ENCODE assay signal across 1 cellular context in genomic region chr5:157729858-157730257, GRCh38.
TF ChIP-seq lines count a peak whose summit lies in the region.

No MANE protein-coding gene starts in this region.

TF ChIP-seq in GM12878, 131 proteins besides CTCF, POLR2A, EP300 and RAD21 (continued from another document and continues in another):
- TF ChIP-seq E4F1 (IDR thresholded peaks at IDR 0.05; ENCODE audit: borderline replicate concordance, partially characterized antibody) (no peak), CHD2 (IDR thresholded peaks at IDR 0.05; ENCODE audit: borderline replicate concordance, low read depth, low read length) (0 out of 2 replicates have a peak, but pooled peaks have one; percentile 29), TARDBP (IDR thresholded peaks at IDR 0.05; ENCODE audit: borderline replicate concordance) (no peak), WRNIP1 (IDR thresholded peaks at IDR 0.05; ENCODE audit: borderline replicate concordance, low read depth, low read length) (no peak), MYB (IDR thresholded peaks at IDR 0.05; ENCODE audit: borderline replicate concordance, low read depth, low read length) (no peak), CEBPZ (IDR thresholded peaks at IDR 0.05; ENCODE audit: low read depth, low read length) (no peak), PAX8 (IDR thresholded peaks at IDR 0.05) (no peak), JUND (IDR thresholded peaks at IDR 0.05; ENCODE audit: low read depth, low read length) (no peak), NR2F1 (conservative IDR thresholded peaks at IDR 0.05) (peak; percentile 99), RUNX3 (IDR thresholded peaks at IDR 0.05; ENCODE audit: low read length) (peak; percentile 82), FOXM1 (IDR thresholded peaks at IDR 0.05; ENCODE audit: low read depth, low read length) (peak; percentile 84; the same call in 1 of the 2 replicates), PBX3 (IDR thresholded peaks at IDR 0.05; ENCODE audit: insufficient replicate concordance, low read depth, low read length) (peak; percentile 69), NFIC (IDR thresholded peaks at IDR 0.05; ENCODE audit: low read depth, low read length) (peak; percentile 87), RELB (IDR thresholded peaks at IDR 0.05; ENCODE audit: low read depth) (peak; percentile 93), ZNF592 (IDR thresholded peaks at IDR 0.05) (no peak), RBBP5 (conservative IDR thresholded peaks at IDR 0.05) (no peak), MXI1 (IDR thresholded peaks at IDR 0.05; ENCODE audit: low read depth, low read length) (peak; percentile 71; the same call in 1 of the 2 replicates), SMARCA5 (IDR thresholded peaks at IDR 0.05) (0 out of 2 replicates have a peak, but pooled peaks have one; percentile 21), ZNF384 (IDR thresholded peaks at IDR 0.05; ENCODE audit: borderline replicate concordance, low read depth, low read length) (peak; percentile 81; the same call in 1 of the 2 replicates), PKNOX1 (IDR thresholded peaks at IDR 0.05) (peak; percentile 81), KAT2A (conservative IDR thresholded peaks at IDR 0.05; ENCODE audit: control insufficient read depth, low read depth, low read length) (no peak), SIX5 (IDR thresholded peaks at IDR 0.05; ENCODE audit: low read depth, low read length, severe bottlenecking) (no peak), TCF3 (IDR thresholded peaks at IDR 0.05; ENCODE audit: borderline replicate concordance, insufficient read depth, low read depth, low read length) (no peak), NFYA (IDR thresholded peaks at IDR 0.05; ENCODE audit: borderline replicate concordance, low read depth, low read length) (no peak), SIN3A (IDR thresholded peaks at IDR 0.05; ENCODE audit: low read depth, low read length) (no peak), HSF1 (IDR thresholded peaks at IDR 0.05; ENCODE audit: low read depth, low read length) (no peak), ETV6 (conservative IDR thresholded peaks at IDR 0.05 in 1 of 2, IDR thresholded peaks at IDR 0.05 in 1 of 2; ENCODE audit: borderline replicate concordance in 1 of 2, low read depth in 1 of 2) (no peak), ZBTB33 (IDR thresholded peaks at IDR 0.05) (no peak), SREBF1 (IDR thresholded peaks at IDR 0.05; ENCODE audit: low read length) (no peak), LARP7 (IDR thresholded peaks at IDR 0.05) (no peak), SREBF2 (IDR thresholded peaks at IDR 0.05; ENCODE audit: low read length) (no peak), USF2 (IDR thresholded peaks at IDR 0.05; ENCODE audit: borderline replicate concordance, low read depth, low read length) (no peak), IRF5 (IDR thresholded peaks at IDR 0.05; ENCODE audit: borderline replicate concordance) (no peak)
